ENCODE assay signal across 10 cellular contexts in the genomic region with DNA sequence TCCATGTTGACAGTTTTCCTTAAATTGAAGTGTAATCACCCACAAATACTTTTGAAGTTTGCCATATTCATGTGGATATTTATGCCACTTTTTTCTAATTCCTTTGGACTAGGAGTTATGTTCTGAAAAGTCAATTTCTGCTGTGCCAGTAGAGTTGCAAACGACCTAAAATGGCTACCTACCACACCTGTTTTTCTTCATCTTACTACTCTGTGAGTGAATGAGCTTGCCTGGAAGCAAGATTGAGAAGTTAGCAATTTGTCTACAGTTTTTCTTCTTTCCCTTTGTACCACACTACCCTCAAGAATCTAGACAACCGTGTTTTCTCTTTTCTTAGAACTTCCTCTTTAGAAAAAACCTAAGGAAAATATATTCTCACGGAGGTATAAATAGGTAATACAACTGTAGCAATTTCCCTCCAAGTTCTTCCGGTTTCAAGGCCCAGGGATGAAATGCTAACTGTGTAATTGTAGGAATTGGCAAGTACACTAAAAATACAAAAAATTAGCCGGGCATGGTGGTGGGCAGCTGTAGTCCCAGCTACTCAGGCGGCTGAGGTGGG. TPM values are rescaled to one million over a fixed set of nuclear protein-coding genes. Genes with fewer than 3 reads are reported as not detected.
DNase-seq lines count a peak whose midpoint lies in the region; ATAC-seq lines count a peak whose summit lies in the region.
"Had no signal": no experiment of that assay in that cellular context is flagged by ENCODE, and none has a peak within 500 bp of the region (broad histone marks: within the 10 kb centered on the region; RNA-seq: fewer than 3 reads in every experiment).

No MANE protein-coding gene starts in this region.

- H3K4me3 Mint-ChIP-seq in IgD-negative memory B cell, result peak overlapping the region; percentile 36 to 86 (median 78)
- H3K4me3 Mint-ChIP-seq: activated CD4-positive, alpha-beta T cell treated with anti-CD3 and anti-CD28 coated beads for 36 hours had no signal

- ATAC-seq in GM18867 (IDR thresholded peaks at IDR 0.05; ENCODE audit: unreplicated experiment) (peak; percentile 31), HG02610 (IDR thresholded peaks at IDR 0.05; ENCODE audit: unreplicated experiment) (peak; percentile 31)

- H3K36me3 Mint-ChIP-seq in IgD-negative memory B cell, result peaks cover 6% of the 10 kb centered on the region

- DNase-seq in germinal center (ENCODE audit: low spot score) (peak; percentile 19), islet precursor cell (no peak), NCI-H524 (lab: John Stamatoyannopoulos, UW) (no peak), medulla oblongata (ENCODE audit: extremely low spot score) (no peak), DMS 273 treated with DMSO at 0.1 percent for 48 hours (lab: John Stamatoyannopoulos, UW) (no peak)
- DNase-seq: NCI-H69 had no signal

- no peaks in the 10 kb centered on the region for H3K9me3 Mint-ChIP-seq in IgD-negative memory B cell

- peak overlapping the region; percentile 75 to 98 (median 96) for H3K27ac Mint-ChIP-seq in IgD-negative memory B cell

- peaks cover 39 to 57% (median 53%) of the 10 kb centered on the region in 3 donors for H3K4me1 Mint-ChIP-seq in IgD-negative memory B cell

- H3K27me3 Mint-ChIP-seq in IgD-negative memory B cell, result no peaks in the 10 kb centered on the region
- H3K27me3 Mint-ChIP-seq: activated CD4-positive, alpha-beta T cell treated with anti-CD3 and anti-CD28 coated beads for 36 hours had no signal

RNA-seq across cellular contexts. Expression of a gene that starts 7.3 kb away (rescaled TPM):
- polyA plus RNA-seq in IgD-negative memory B cell, result 11.2 TPM
